In the genomic region with DNA sequence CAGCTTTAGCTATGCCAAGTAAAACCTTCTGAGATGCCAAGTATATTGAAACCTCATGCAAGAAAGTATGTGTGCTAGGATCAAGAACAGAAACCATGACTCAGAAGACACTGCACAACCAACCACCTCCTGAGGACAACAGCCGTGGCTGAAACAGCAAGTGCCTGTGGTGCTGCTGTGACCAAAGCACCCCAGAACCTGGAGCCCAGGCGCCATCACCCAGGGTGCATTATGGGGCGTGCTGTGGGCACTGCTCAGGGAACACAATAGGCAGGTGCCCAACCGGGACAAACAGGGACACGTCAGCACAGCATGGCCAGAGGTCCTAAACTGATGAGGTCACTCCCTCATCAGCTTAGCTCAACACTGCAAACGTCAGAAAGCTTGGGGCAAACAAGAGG, we compare ENCODE assay signal across 9 cellular contexts.
DNase-seq lines count a peak whose midpoint lies in the region; ATAC-seq and TF ChIP-seq lines count a peak whose summit lies in the region.
"Had no signal": no experiment of that assay in that cellular context is flagged by ENCODE, and none has a peak within 500 bp of the region (broad histone marks: within the 10 kb centered on the region; RNA-seq: fewer than 3 reads in every experiment).

No MANE protein-coding gene starts in this region.

- no peaks in the 10 kb centered on the region for H3K27me3 Mint-ChIP-seq in activated CD4-positive, alpha-beta T cell treated with anti-CD3 and anti-CD28 coated beads, Interleukin-2, amount 10 ng/mL, durations not matched to agents 24 days and 14 days
- H3K27me3 Mint-ChIP-seq in activated naive CD4-positive, alpha-beta T cell treated with anti-CD3 and anti-CD28 coated beads for 36 hours (ENCODE audit: low read depth), result no peaks in the 10 kb centered on the region
- no peaks in the 10 kb centered on the region for H3K27me3 Mint-ChIP-seq in mesothelial cell of epicardium (ENCODE audit: low read depth)
- H3K27me3 Mint-ChIP-seq: naive B cell had no signal

- H3K36me3 Mint-ChIP-seq in activated CD4-positive, alpha-beta T cell treated with anti-CD3 and anti-CD28 coated beads, Interleukin-2, amount 10 ng/mL, durations not matched to agents 24 days and 14 days (ENCODE audit: low read depth), result peaks cover 53% of the 10 kb centered on the region
- H3K36me3 Mint-ChIP-seq in activated naive CD4-positive, alpha-beta T cell treated with anti-CD3 and anti-CD28 coated beads for 36 hours (ENCODE audit: low read depth), result peaks cover 18% of the 10 kb centered on the region
- H3K36me3 Mint-ChIP-seq in mesothelial cell of epicardium, result peaks cover 8% of the 10 kb centered on the region

- DNase-seq in activated CD4-positive, alpha-beta T cell treated with anti-CD3 and anti-CD28 coated beads, Interleukin-2, amount 10 ng/mL, durations not matched to agents 24 days and 14 days, result peak; percentile 86
- DNase-seq in activated CD4-positive, alpha-beta T cell treated with anti-CD3 and anti-CD28 coated beads for 1 hour, result no peak
- peak; percentile 75 for DNase-seq in activated naive CD4-positive, alpha-beta T cell treated with anti-CD3 and anti-CD28 coated beads for 36 hours
- peak; percentile 40 for DNase-seq in stimulated activated CD4-positive, alpha-beta T cell treated with anti-CD3 and anti-CD28 coated beads, Interleukin-4, amount 100 ng/mL, for 1 hour
- DNase-seq in mesothelial cell of epicardium (ENCODE audit: low spot score in 2 of 2, unreplicated experiment in 2 of 2) (no peak), NCI-H187 treated with DMSO at 0.1 percent for 48 hours (lab: John Stamatoyannopoulos, UW) (no peak), middle frontal gyrus (ENCODE audit: extremely low spot score, low spot score) (no peak)
- DNase-seq: naive B cell had no signal

- peaks cover 3% of the 10 kb centered on the region for H3K9me3 Mint-ChIP-seq in activated CD4-positive, alpha-beta T cell treated with anti-CD3 and anti-CD28 coated beads, Interleukin-2, amount 10 ng/mL, durations not matched to agents 24 days and 14 days
- H3K9me3 Mint-ChIP-seq in activated naive CD4-positive, alpha-beta T cell treated with anti-CD3 and anti-CD28 coated beads for 36 hours, result no peaks in the 10 kb centered on the region
- H3K9me3 Mint-ChIP-seq in mesothelial cell of epicardium, result no peaks in the 10 kb centered on the region
- H3K9me3 Mint-ChIP-seq: naive B cell had no signal

- peak overlapping the region; percentile 46 for H3K4me3 Mint-ChIP-seq in activated CD4-positive, alpha-beta T cell treated with anti-CD3 and anti-CD28 coated beads, Interleukin-2, amount 10 ng/mL, durations not matched to agents 24 days and 14 days
- H3K4me3 Mint-ChIP-seq in activated naive CD4-positive, alpha-beta T cell treated with anti-CD3 and anti-CD28 coated beads for 36 hours, result no peak overlapping the region
- H3K4me3 Mint-ChIP-seq in mesothelial cell of epicardium, result no peak overlapping the region
- H3K4me3 Mint-ChIP-seq: naive B cell had no signal

- intact Hi-C loops in activated CD4-positive, alpha-beta T cell treated with anti-CD3 and anti-CD28 coated beads, Interleukin-2, amount 10 ng/mL, durations not matched to agents 24 days and 14 days (cut with micrococcal nuclease), result loop anchor here (1.0 to 2.0 kb wide), 2 partner anchors 22 to 173 kb away; no protein-coding TSS in a partner anchor
- intact Hi-C loops in activated naive CD4-positive, alpha-beta T cell treated with anti-CD3 and anti-CD28 coated beads for 36 hours (cut with micrococcal nuclease), result no loop called here

- H3K4me1 Mint-ChIP-seq in activated CD4-positive, alpha-beta T cell treated with anti-CD3 and anti-CD28 coated beads, Interleukin-2, amount 10 ng/mL, durations not matched to agents 24 days and 14 days, result peaks cover 19% of the 10 kb centered on the region
- peaks cover 13% of the 10 kb centered on the region for H3K4me1 Mint-ChIP-seq in activated naive CD4-positive, alpha-beta T cell treated with anti-CD3 and anti-CD28 coated beads for 36 hours (ENCODE audit: low read depth)
- peaks cover 4% of the 10 kb centered on the region for H3K4me1 Mint-ChIP-seq in mesothelial cell of epicardium
- H3K4me1 Mint-ChIP-seq: naive B cell had no signal

- CTCF ChIA-PET in activated naive CD4-positive, alpha-beta T cell treated with anti-CD3 and anti-CD28 coated beads for 36 hours (lab: Charles Lee), result interaction anchor here (1.2 to 2.1 kb wide), 2 partner anchors 14 to 180 kb away, joined by 3 to 5 read pairs; no protein-coding TSS in a partner anchor

- ATAC-seq in HG03095 (IDR thresholded peaks at IDR 0.05; ENCODE audit: unreplicated experiment), result peak; percentile 99

- peak overlapping the region; percentile 81 for H3K27ac Mint-ChIP-seq in activated CD4-positive, alpha-beta T cell treated with anti-CD3 and anti-CD28 coated beads, Interleukin-2, amount 10 ng/mL, durations not matched to agents 24 days and 14 days
- H3K27ac Mint-ChIP-seq in activated naive CD4-positive, alpha-beta T cell treated with anti-CD3 and anti-CD28 coated beads for 36 hours, result no peak overlapping the region
- no peak overlapping the region for H3K27ac Mint-ChIP-seq in mesothelial cell of epicardium
- H3K27ac Mint-ChIP-seq: naive B cell had no signal

- no peak for TF ChIP-seq CTCF in mesothelial cell of epicardium (IDR thresholded peaks at IDR 0.05; ENCODE audit: unreplicated experiment)

Comparison
In these comparisons a context has a peak if more than half of its experiments do, and no peak if none do; other contexts are left out.
1. DNase-seq: peak in activated CD4-positive, alpha-beta T cell treated with anti-CD3 and anti-CD28 coated beads, Interleukin-2, amount 10 ng/mL, durations not matched to agents 24 days and 14 days (single experiment), activated naive CD4-positive, alpha-beta T cell treated with anti-CD3 and anti-CD28 coated beads for 36 hours (single experiment) and stimulated activated CD4-positive, alpha-beta T cell treated with anti-CD3 and anti-CD28 coated beads, Interleukin-4, amount 100 ng/mL, for 1 hour (single experiment); none in activated CD4-positive, alpha-beta T cell treated with anti-CD3 and anti-CD28 coated beads for 1 hour (single experiment), mesothelial cell of epicardium (0 of 2), NCI-H187 treated with DMSO at 0.1 percent for 48 hours (single experiment) and middle frontal gyrus (single experiment).